Comparison of ENCODE assay signal across 11 cellular contexts in genomic region chr3:143060906-143061305, GRCh38. TPM values are rescaled to one million over a fixed set of nuclear protein-coding genes. Genes with fewer than 3 reads are reported as not detected.
DNase-seq lines count a peak whose midpoint lies in the region; ATAC-seq, FAIRE-seq and TF ChIP-seq lines count a peak whose summit lies in the region.
"Had no signal": no experiment of that assay in that cellular context is flagged by ENCODE, and none has a peak within 500 bp of the region (broad histone marks: within the 10 kb centered on the region; RNA-seq: fewer than 3 reads in every experiment).

No MANE protein-coding gene starts in this region.

- DNase-seq in GM12878 (ENCODE audit: low read depth, low spot score) (peak; percentile 57), mesothelial cell of epicardium (ENCODE audit: low spot score in 2 of 2, unreplicated experiment in 2 of 2) (no peak), T-helper 9 cell (no peak), pons (ENCODE audit: low spot score) (no peak), mucosa of descending colon (no peak)
- DNase-seq: NCI-H1105 had no signal

- no peaks in the 10 kb centered on the region for H3K27me3 ChIP-seq in GM12878 (replicated peaks in 1 of 2; ENCODE audit: control insufficient read depth in 2 of 2, insufficient read depth in 2 of 2, low read length in 1 of 2)

- H3K27me3 Mint-ChIP-seq in mesothelial cell of epicardium (ENCODE audit: low read depth), result no peaks in the 10 kb centered on the region

- CTCF ChIA-PET in GM12878 (lab: Yijun Ruan, JAX), result interaction anchor here (0.8 kb wide), 1 partner anchor 584 kb away, joined by 3 read pairs; no protein-coding TSS in a partner anchor

- TF ChIP-seq EP300 in GM12878 (IDR thresholded peaks at IDR 0.05; ENCODE audit: borderline replicate concordance in 1 of 2, control insufficient read depth in 1 of 2, low read depth in 2 of 2, low read length in 2 of 2), result peak in 1 of 2 experiments; percentile 72; a peak in 1 of 4 replicates

- TF ChIP-seq RAD21 in GM12878 (IDR thresholded peaks at IDR 0.05; ENCODE audit: insufficient read depth, low read depth, low read length), result no peak

- H3K9me3 Mint-ChIP-seq in mesothelial cell of epicardium, result no peaks in the 10 kb centered on the region

- intact Hi-C loops in GM12878 (cut with micrococcal nuclease; ENCODE audit: unreplicated experiment) (loop anchor here (2.0 kb wide), 2 partner anchors 60 to 614 kb away; no protein-coding TSS in a partner anchor), mucosa of descending colon (cut with DNase I, micrococcal nuclease) (no loop called here)

- no peak overlapping the region for H3K27ac Mint-ChIP-seq in mesothelial cell of epicardium

- peak; percentile 98 for FAIRE-seq in GM12878 (lab: Jason Lieb, UNC)
- FAIRE-seq: islet of Langerhans, TTC549 had no signal

- POLR2A ChIA-PET in GM12878 (lab: Charles Lee), result no interaction called here

- 0% methylated on average over 3 of the region's 3 CpGs for WGBS in GM12878 (ENCODE audit: insufficient coverage, insufficient replicate concordance, low lambda C conversion rate, missing lambda C conversion rate)

- H3K36me3 Mint-ChIP-seq in mesothelial cell of epicardium, result peaks cover 14% of the 10 kb centered on the region

- H3K9ac ChIP-seq in GM12878 (ENCODE audit: control insufficient read depth, insufficient read depth, low read length), result no peak overlapping the region; the same call in 1 of the 2 replicates

- no TSS peak for BruUV-seq in GM12878 (replicated peaks; lab: Mats Ljungman, UMichigan)

- H3K4me2 ChIP-seq in GM12878 (ENCODE audit: control insufficient read depth, insufficient read depth), result peak overlapping the region; percentile 74

- no peak overlapping the region for H3K4me3 Mint-ChIP-seq in mesothelial cell of epicardium

- H3K4me1 ChIP-seq in GM12878 (ENCODE audit: control insufficient read depth, insufficient read depth, low read length) (peaks cover 10% of the 10 kb centered on the region), mucosa of descending colon (ENCODE audit: low read depth) (no peaks in the 10 kb centered on the region)

- no peaks in the 10 kb centered on the region for H3K4me1 Mint-ChIP-seq in mesothelial cell of epicardium

- no peaks in the 10 kb centered on the region; the same call in 1 of the 2 replicates for H3K79me2 ChIP-seq in GM12878 (ENCODE audit: control insufficient read depth, insufficient read depth, low read length)

- H3K36me3 ChIP-seq in GM12878 (ENCODE audit: control insufficient read depth in 2 of 2, insufficient read depth in 2 of 2, low read length in 1 of 2) (peaks cover 0 to 11% of the 10 kb centered on the region in 2 experiments; a peak in 2 of 4 replicates), mucosa of descending colon (ENCODE audit: low read depth) (no peaks in the 10 kb centered on the region)

- SMC1A ChIA-PET in GM12878 (lab: Charles Lee; ENCODE audit: uncharacterized antibody, unreplicated experiment), result interaction anchor here (0.5 kb wide), 1 partner anchor 15 kb away, joined by 3 read pairs; no protein-coding TSS in a partner anchor

- in situ Hi-C loops in GM12878 (cut with MboI), result no loop called here

- ATAC-seq in GM18505 (IDR thresholded peaks at IDR 0.05; ENCODE audit: unreplicated experiment), result peak; percentile 97
- peak; percentile 99 for ATAC-seq in GM21390 (IDR thresholded peaks at IDR 0.05; ENCODE audit: unreplicated experiment)
- peak; percentile 98 for ATAC-seq in HG03196 (IDR thresholded peaks at IDR 0.05; ENCODE audit: unreplicated experiment)
- ATAC-seq in GM12878, result peak; percentile 97
- ATAC-seq in mucosa of descending colon, result no peak

- H4K20me1 ChIP-seq in GM12878 (ENCODE audit: control insufficient read depth, insufficient read depth), result no peaks in the 10 kb centered on the region

- no peak overlapping the region for H3K4me3 ChIP-seq in GM12878
- H3K4me3 ChIP-seq in mucosa of descending colon, result no peak overlapping the region

- TF ChIP-seq CTCF in GM12878 (IDR thresholded peaks at IDR 0.05 in 2 of 3, conservative IDR thresholded peaks at IDR 0.05 in 1 of 3; ENCODE audit: control insufficient read depth in 2 of 3, extremely low read depth in 1 of 3, insufficient read depth in 1 of 3, low read depth in 3 of 3, low read length in 3 of 3), result no peak
- no peak for TF ChIP-seq CTCF in mesothelial cell of epicardium (IDR thresholded peaks at IDR 0.05; ENCODE audit: unreplicated experiment)
- no peak for TF ChIP-seq CTCF in mucosa of descending colon (IDR thresholded peaks at IDR 0.05)

- RAD21 ChIA-PET in GM12878 (lab: Charles Lee; ENCODE audit: unreplicated experiment), result no interaction called here

- H3K27ac ChIP-seq in GM12878 (ENCODE audit: control insufficient read depth, insufficient read depth), result peak overlapping the region; percentile 77

- no peak overlapping the region for H2AFZ ChIP-seq in GM12878 (ENCODE audit: control insufficient read depth, low read depth, low read length)

- H3K9me3 ChIP-seq in GM12878 (replicated peaks; ENCODE audit: control insufficient read depth, insufficient read depth, low read length) (no peaks in the 10 kb centered on the region; the same call in 2 of the 3 replicates), mucosa of descending colon (no peaks in the 10 kb centered on the region)

- no peak for TF ChIP-seq POLR2A in GM18505 (IDR thresholded peaks at IDR 0.05; ENCODE audit: borderline replicate concordance, extremely low read depth, insufficient read depth, insufficient read length)
- no peak for TF ChIP-seq POLR2A in GM12878 (IDR thresholded peaks at IDR 0.05; ENCODE audit: low read depth, low read length)

RNA-seq across cellular contexts. Expression of gene CHST2, which starts 58.7 kb away (rescaled TPM):
- total RNA-seq in GM12878 (2013; cell fraction: nucleolus; rRNA removed), result 15.8 and 17.7 TPM in 2 replicates
- total RNA-seq in GM12878 (2014; rRNA removed), result 9.8 and 12.8 TPM in 2 replicates
- total RNA-seq in GM12878 (2014; rRNA removed; fragmentation: Illumina TruSeq; extraction: Trizol), result 9.2 TPM in 2 replicates
- 37.1 and 37.2 TPM in 2 replicates for total RNA-seq in GM12878 (2021)
- polyA plus RNA-seq in GM12878 (2011; ENCODE audit: low read depth), result 4.2 TPM
- polyA plus RNA-seq in GM12878 (2011; rRNA removed), result 1.5 and 1.6 TPM in 2 replicates
- polyA plus RNA-seq in GM12878 (2011; cell fraction: cytosol; rRNA removed), result 2.0 and 3.3 TPM in 2 replicates
- polyA plus RNA-seq in GM12878 (2011; cell fraction: nucleus; rRNA removed), result 4.1 and 5.9 TPM in 2 replicates
- 13.1 and 13.3 TPM in 2 replicates for polyA plus RNA-seq in GM12878 (2012)
- polyA plus RNA-seq in GM12878 (2014; fragmentation: Illumina TruSeq; extraction: Trizol), result 8.4 and 9.3 TPM in 2 replicates
- 1 to 10 TPM; 2.3 to 5.6 TPM for polyA plus RNA-seq in GM12878 (2014; fragmentation: Nextera tagmentation; extraction: Ambion mirVana)
- 21.8 and 25.7 TPM in 2 replicates for polyA plus RNA-seq in GM12878 (2014; rRNA removed)
- 1 to 10 TPM; 4.3 to 8.3 TPM for polyA plus RNA-seq in GM12878 (2016; fragmentation: Nextera tagmentation; extraction: Ambion mirVana)
- polyA minus RNA-seq in GM12878 (2011; rRNA and poly(A)+ RNA removed), result 0.80 and 2.0 TPM in 2 replicates
- polyA minus RNA-seq in GM12878 (2011; cell fraction: cytosol; rRNA and poly(A)+ RNA removed), result 1.7 and 1.9 TPM in 2 replicates
- 3.1 and 5.0 TPM in 2 replicates for polyA minus RNA-seq in GM12878 (2011; cell fraction: nucleus; rRNA and poly(A)+ RNA removed)
- 11.8 to 13.4 TPM (median 12.6 TPM) in 3 replicates for total RNA-seq in mesothelial cell of epicardium
- 1 to 10 TPM; 1.1 to 3.2 (median 1.5) TPM for total RNA-seq in mucosa of descending colon

RNA-seq across cellular contexts. Expression of gene U2SURP, which starts 59.5 kb away (rescaled TPM):
- 539 and 552 TPM in 2 replicates for total RNA-seq in GM12878 (2013; cell fraction: nucleolus; rRNA removed)
- total RNA-seq in GM12878 (2014; rRNA removed), result 104 and 128 TPM in 2 replicates
- 187 and 192 TPM in 2 replicates for total RNA-seq in GM12878 (2014; rRNA removed; fragmentation: Illumina TruSeq; extraction: Trizol)
- total RNA-seq in GM12878 (2021), result 143 and 144 TPM in 2 replicates
- polyA plus RNA-seq in GM12878 (2011; ENCODE audit: low read depth), result 81.1 TPM
- 117 and 205 TPM in 2 replicates for polyA plus RNA-seq in GM12878 (2011; rRNA removed)
- polyA plus RNA-seq in GM12878 (2011; cell fraction: cytosol; rRNA removed), result 22.2 and 22.7 TPM in 2 replicates
- polyA plus RNA-seq in GM12878 (2011; cell fraction: nucleus; rRNA removed), result 130 and 170 TPM in 2 replicates
- 59.2 and 68.7 TPM in 2 replicates for polyA plus RNA-seq in GM12878 (2012)
- 154 and 191 TPM in 2 replicates for polyA plus RNA-seq in GM12878 (2014; fragmentation: Illumina TruSeq; extraction: Trizol)
- 100 to 1,000 TPM; 146 to 277 TPM for polyA plus RNA-seq in GM12878 (2014; fragmentation: Nextera tagmentation; extraction: Ambion mirVana)
- 64.6 and 76.3 TPM in 2 replicates for polyA plus RNA-seq in GM12878 (2014; rRNA removed)
- 100 to 1,000 TPM; 154 to 168 TPM for polyA plus RNA-seq in GM12878 (2016; fragmentation: Nextera tagmentation; extraction: Ambion mirVana)
- 55.0 and 121 TPM in 2 replicates for polyA minus RNA-seq in GM12878 (2011; rRNA and poly(A)+ RNA removed)
- polyA minus RNA-seq in GM12878 (2011; cell fraction: cytosol; rRNA and poly(A)+ RNA removed), result 26.6 and 40.2 TPM in 2 replicates
- polyA minus RNA-seq in GM12878 (2011; cell fraction: nucleus; rRNA and poly(A)+ RNA removed), result 102 and 147 TPM in 2 replicates
- total RNA-seq in mesothelial cell of epicardium, result 141 to 147 TPM (median 141 TPM) in 3 replicates
- total RNA-seq in mucosa of descending colon, result 10 to 100 TPM; 62.4 to 75.5 (median 70.2) TPM
